In the genomic region with DNA sequence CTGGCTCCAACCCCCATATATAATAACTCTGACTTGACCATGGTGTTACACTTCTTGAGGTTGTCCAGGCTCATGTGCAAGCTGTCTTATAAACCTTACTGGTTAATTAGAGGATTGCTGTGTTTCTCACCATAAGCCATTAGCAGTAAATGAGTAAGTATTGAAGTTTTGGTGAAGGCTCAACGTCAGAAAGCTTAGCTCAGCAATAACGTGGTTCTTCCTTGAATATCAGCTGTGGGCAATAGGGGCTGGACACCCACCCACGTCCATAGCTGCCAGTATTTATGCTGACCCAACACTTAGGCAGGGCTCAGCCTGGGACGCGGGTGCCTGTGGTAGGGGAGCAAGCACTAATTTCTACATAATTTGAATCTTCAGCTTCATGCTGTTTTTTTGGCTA, we compare ENCODE assay signal across 1 cellular context.
TF ChIP-seq lines count a peak whose summit lies in the region.

No MANE protein-coding gene starts in this region.

TF ChIP-seq in A549, 52 proteins besides CTCF, POLR2A, EP300 and RAD21 (continued from another document):
- TF ChIP-seq, protein P1, sequence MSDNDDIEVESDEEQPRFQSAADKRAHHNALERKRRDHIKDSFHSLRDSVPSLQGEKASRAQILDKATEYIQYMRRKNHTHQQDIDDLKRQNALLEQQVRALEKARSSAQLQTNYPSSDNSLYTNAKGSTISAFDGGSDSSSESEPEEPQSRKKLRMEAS (IDR thresholded peaks at IDR 0.05): no peak
- peak; percentile 78 for TF ChIP-seq MAFK (IDR thresholded peaks at IDR 0.05; ENCODE audit: partially characterized antibody)
